Comparison of ENCODE assay signal across 21 cellular contexts in the genomic region with DNA sequence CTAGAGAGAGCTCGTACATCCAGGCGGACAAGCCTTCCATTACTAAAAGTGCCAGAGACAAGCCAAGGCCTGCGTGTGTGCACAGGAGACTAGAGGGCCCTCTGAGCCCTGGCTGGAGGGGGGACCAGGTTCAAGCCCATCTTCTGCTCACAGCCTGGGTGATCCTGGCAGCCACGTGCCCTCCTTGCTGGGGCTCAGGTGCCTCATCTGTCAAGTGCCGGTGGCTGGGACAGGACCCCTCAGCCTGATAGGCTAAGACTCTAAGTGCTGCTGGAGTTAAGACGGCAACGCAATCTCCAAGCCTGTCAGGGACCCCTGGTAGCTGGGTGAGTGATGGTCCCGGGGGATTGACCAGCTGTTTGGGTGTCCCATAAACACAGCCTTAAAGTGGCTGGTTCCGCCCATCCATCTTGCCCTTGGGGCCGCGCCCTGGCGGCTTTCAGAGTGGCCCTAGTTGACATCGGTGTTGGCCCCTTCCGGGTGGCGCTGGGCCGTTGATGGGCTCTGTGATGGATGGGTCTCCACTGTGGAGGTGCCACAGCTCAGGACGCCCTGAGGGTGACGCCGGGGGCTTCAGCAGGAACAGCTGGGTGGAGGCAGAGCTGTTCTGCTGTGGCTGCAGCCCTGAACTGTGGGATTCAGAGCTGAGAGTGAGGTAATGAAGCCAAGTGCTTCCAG.
DNase-seq lines count a peak whose midpoint lies in the region; ATAC-seq, FAIRE-seq and TF ChIP-seq lines count a peak whose summit lies in the region.
"Had no signal": no experiment of that assay in that cellular context is flagged by ENCODE, and none has a peak within 500 bp of the region (broad histone marks: within the 10 kb centered on the region; RNA-seq: fewer than 3 reads in every experiment).

No MANE protein-coding gene starts in this region.

- H3K9me3 Mint-ChIP-seq in activated CD8-positive, alpha-beta memory T cell treated with anti-CD3 and anti-CD28 coated beads, Interleukin-2, amount 10 ng/mL, durations not matched to agents 7 days and 5 days (ENCODE audit: low read depth) = no peaks in the 10 kb centered on the region
- H3K9me3 Mint-ChIP-seq in natural killer cell = no peaks in the 10 kb centered on the region
- peaks cover 18% of the 10 kb centered on the region for H3K9me3 Mint-ChIP-seq in nephron progenitor cell

- no peaks in the 10 kb centered on the region for H3K4me1 Mint-ChIP-seq in activated CD8-positive, alpha-beta memory T cell treated with anti-CD3 and anti-CD28 coated beads, Interleukin-2, amount 10 ng/mL, durations not matched to agents 7 days and 5 days
- H3K4me1 Mint-ChIP-seq in natural killer cell (no peaks in the 10 kb centered on the region), nephron progenitor cell (peaks cover 25% of the 10 kb centered on the region)
- H3K4me1 Mint-ChIP-seq: CD4-positive, CD25-positive, alpha-beta regulatory T cell had no signal

- H3K27ac ChIP-seq in WERI-Rb-1 = no peak overlapping the region
- H3K27ac ChIP-seq: HL-60, KMS-11 had no signal

- TF ChIP-seq CTCF in WERI-Rb-1 (IDR thresholded peaks at IDR 0.05; ENCODE audit: low read depth, low read length) (no peak), natural killer cell (IDR thresholded peaks at IDR 0.05) (no peak), nephron progenitor cell (IDR thresholded peaks at IDR 0.05) (no peak)

- no peak for FAIRE-seq in urothelium cell line (lab: Jason Lieb, UNC)

- CTCF ChIA-PET in activated CD8-positive, alpha-beta memory T cell treated with anti-CD3 and anti-CD28 coated beads, Interleukin-2, amount 10 ng/mL, durations not matched to agents 7 days and 5 days (lab: Charles Lee) = no interaction called here

- ATAC-seq in activated CD8-positive, alpha-beta memory T cell treated with anti-CD3 and anti-CD28 coated beads, Interleukin-2, amount 10 ng/mL, durations not matched to agents 7 days and 5 days = no peak
- ATAC-seq in natural killer cell (no peak), HG03159 (IDR thresholded peaks at IDR 0.05; ENCODE audit: unreplicated experiment) (no peak), GM19397 (IDR thresholded peaks at IDR 0.05; ENCODE audit: unreplicated experiment) (no peak)

- no peaks in the 10 kb centered on the region for H3K36me3 Mint-ChIP-seq in activated CD8-positive, alpha-beta memory T cell treated with anti-CD3 and anti-CD28 coated beads, Interleukin-2, amount 10 ng/mL, durations not matched to agents 7 days and 5 days
- H3K36me3 Mint-ChIP-seq in natural killer cell (no peaks in the 10 kb centered on the region), nephron progenitor cell (ENCODE audit: low read depth) (no peaks in the 10 kb centered on the region)
- H3K36me3 Mint-ChIP-seq: CD4-positive, CD25-positive, alpha-beta regulatory T cell had no signal

- H3K27me3 Mint-ChIP-seq in activated CD8-positive, alpha-beta memory T cell treated with anti-CD3 and anti-CD28 coated beads, Interleukin-2, amount 10 ng/mL, durations not matched to agents 7 days and 5 days = peaks cover 21% of the 10 kb centered on the region
- H3K27me3 Mint-ChIP-seq in natural killer cell (ENCODE audit: low read depth in 2 of 2) = peaks cover 21 to 53% of the 10 kb centered on the region in 2 donors
- H3K27me3 Mint-ChIP-seq in nephron progenitor cell (ENCODE audit: low read depth, poor library complexity) = peaks cover 66% of the 10 kb centered on the region

- H3K4me3 ChIP-seq in WERI-Rb-1 (ENCODE audit: low read depth, low read length) = no peak overlapping the region

- H3K27me3 ChIP-seq in WERI-Rb-1 (ENCODE audit: insufficient read depth, low read depth, severe bottlenecking) = peaks cover 38% of the 10 kb centered on the region
- H3K27me3 ChIP-seq: BE2C had no signal

- peak; percentile 35 for DNase-seq in activated CD8-positive, alpha-beta memory T cell treated with anti-CD3 and anti-CD28 coated beads, Interleukin-2, amount 10 ng/mL, durations not matched to agents 7 days and 5 days
- no peak for DNase-seq in activated CD8-positive, alpha-beta memory T cell treated with anti-CD3 and anti-CD28 coated beads for 24 hours
- DNase-seq in WERI-Rb-1 (peak; percentile 8), natural killer cell (peak; percentile 14), urothelium cell line (ENCODE audit: low spot score) (peak; percentile 2), nephron progenitor cell (no peak)
- DNase-seq: BE2C; CD4-positive, CD25-positive, alpha-beta regulatory T cell; COR-L47; GDM1; GOT3; MV-4-11; NCI-H1417; NCI-H187; NCI-H226; NCI-H524 treated with DMSO at 0.1 percent for 48 hours; SHP77 had no signal

- intact Hi-C loops in natural killer cell (cut with micrococcal nuclease) = no loop called here

- no peak overlapping the region for H3K4me3 Mint-ChIP-seq in activated CD8-positive, alpha-beta memory T cell treated with anti-CD3 and anti-CD28 coated beads, Interleukin-2, amount 10 ng/mL, durations not matched to agents 7 days and 5 days
- no peak overlapping the region for H3K4me3 Mint-ChIP-seq in natural killer cell
- H3K4me3 Mint-ChIP-seq in nephron progenitor cell = no peak overlapping the region
- H3K4me3 Mint-ChIP-seq: CD4-positive, CD25-positive, alpha-beta regulatory T cell had no signal

- peaks cover 16% of the 10 kb centered on the region for H3K9me3 ChIP-seq in WERI-Rb-1 (ENCODE audit: severe bottlenecking)
- H3K9me3 ChIP-seq: BE2C had no signal

- H3K27ac Mint-ChIP-seq in activated CD8-positive, alpha-beta memory T cell treated with anti-CD3 and anti-CD28 coated beads, Interleukin-2, amount 10 ng/mL, durations not matched to agents 7 days and 5 days = no peak overlapping the region
- H3K27ac Mint-ChIP-seq in natural killer cell (no peak overlapping the region), nephron progenitor cell (no peak overlapping the region)
- H3K27ac Mint-ChIP-seq: CD4-positive, CD25-positive, alpha-beta regulatory T cell had no signal

- no peaks in the 10 kb centered on the region for H3K36me3 ChIP-seq in WERI-Rb-1
- H3K36me3 ChIP-seq: BE2C had no signal

Comparison
In these comparisons a context has a peak if more than half of its experiments do, and no peak if none do; other contexts are left out.
1. DNase-seq: peak in activated CD8-positive, alpha-beta memory T cell treated with anti-CD3 and anti-CD28 coated beads, Interleukin-2, amount 10 ng/mL, durations not matched to agents 7 days and 5 days (single experiment), WERI-Rb-1 (single experiment), natural killer cell (single experiment) and urothelium cell line (single experiment); none in activated CD8-positive, alpha-beta memory T cell treated with anti-CD3 and anti-CD28 coated beads for 24 hours (single experiment) and nephron progenitor cell (single experiment).